Comparison of ENCODE assay signal across 1 cellular context in genomic region chr11:66951927-66952337, GRCh38.
TF ChIP-seq lines count a peak whose summit lies in the region.

No MANE protein-coding gene starts in this region.

TF ChIP-seq in WTC11, 78 proteins besides CTCF, POLR2A, EP300 and RAD21 (continued from another document):
- TF ChIP-seq ARID4B (CRISPR knock-in tag; IDR thresholded peaks at IDR 0.05; ENCODE audit: borderline replicate concordance) (no peak), TCF7 (CRISPR knock-in tag; IDR thresholded peaks at IDR 0.05; ENCODE audit: low read depth) (no peak), ZNF281 (CRISPR knock-in tag; IDR thresholded peaks at IDR 0.05) (no peak), ZNF121 (CRISPR knock-in tag; IDR thresholded peaks at IDR 0.05) (no peak), PRRX2 (CRISPR knock-in tag; IDR thresholded peaks at IDR 0.05) (no peak), ZBTB21 (CRISPR knock-in tag; IDR thresholded peaks at IDR 0.05; ENCODE audit: borderline replicate concordance) (no peak), HMGXB4 (CRISPR knock-in tag; IDR thresholded peaks at IDR 0.05) (no peak), ATF1 (CRISPR knock-in tag; IDR thresholded peaks at IDR 0.05) (no peak)
- TF ChIP-seq, protein P1, sequence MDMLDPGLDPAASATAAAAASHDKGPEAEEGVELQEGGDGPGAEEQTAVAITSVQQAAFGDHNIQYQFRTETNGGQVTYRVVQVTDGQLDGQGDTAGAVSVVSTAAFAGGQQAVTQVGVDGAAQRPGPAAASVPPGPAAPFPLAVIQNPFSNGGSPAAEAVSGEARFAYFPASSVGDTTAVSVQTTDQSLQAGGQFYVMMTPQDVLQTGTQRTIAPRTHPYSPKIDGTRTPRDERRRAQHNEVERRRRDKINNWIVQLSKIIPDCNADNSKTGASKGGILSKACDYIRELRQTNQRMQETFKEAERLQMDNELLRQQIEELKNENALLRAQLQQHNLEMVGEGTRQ (CRISPR knock-in tag; IDR thresholded peaks at IDR 0.05), result no peak
